In genomic region chrX:131633285-131633917, GRCh38 we compare ENCODE assay signal across 7 cellular contexts.
DNase-seq lines count a peak whose midpoint lies in the region; TF ChIP-seq lines count a peak whose summit lies in the region.

No MANE protein-coding gene starts in this region.

- H3K4me1 ChIP-seq in GM23248 (ENCODE audit: insufficient read depth) (no peaks in the 10 kb centered on the region), Loucy (ENCODE audit: insufficient read depth, low read length, poor library complexity, severe bottlenecking) (no peaks in the 10 kb centered on the region), ascending aorta (no peaks in the 10 kb centered on the region)

- H3K27ac ChIP-seq in GM23248 (no peak overlapping the region), SU-DHL-6 (ENCODE audit: low read depth, low read length) (no peak overlapping the region), ascending aorta (no peak overlapping the region)

- no peaks in the 10 kb centered on the region for H3K79me2 ChIP-seq in GM23248 (ENCODE audit: insufficient read depth)
- H3K79me2 ChIP-seq in Loucy (ENCODE audit: insufficient read depth, low read length): no peaks in the 10 kb centered on the region
- H3K79me2 ChIP-seq in SU-DHL-6 (ENCODE audit: insufficient read depth, low read length): no peaks in the 10 kb centered on the region

- H3F3A ChIP-seq in GM23248 (ENCODE audit: insufficient read depth): no peaks in the 10 kb centered on the region
- H3F3A ChIP-seq in Loucy (ENCODE audit: low read depth): no peaks in the 10 kb centered on the region
- H3F3A ChIP-seq in SU-DHL-6 (ENCODE audit: insufficient read depth): no peaks in the 10 kb centered on the region

- TF ChIP-seq CTCF in GM12864 (IDR thresholded peaks at IDR 0.05; ENCODE audit: low read depth, low read length, missing control alignments): peak; percentile 69
- TF ChIP-seq CTCF in Loucy (conservative IDR thresholded peaks at IDR 0.05; ENCODE audit: low read length): peak; percentile 70
- TF ChIP-seq CTCF in SU-DHL-6 (IDR thresholded peaks at IDR 0.05; ENCODE audit: insufficient read depth, low read length, poor library complexity, severe bottlenecking): peak; percentile 40
- peak; percentile 49 to 84 (median 76) for TF ChIP-seq CTCF in ascending aorta (IDR thresholded peaks at IDR 0.05)

- in situ Hi-C loops in GM23248 (cut with MboI): loop anchor here (25.0 kb wide), 1 partner anchor 646 kb away; no protein-coding TSS in a partner anchor

- H3K9me3 ChIP-seq in GM23248 (ENCODE audit: low read depth) (no peaks in the 10 kb centered on the region), Loucy (ENCODE audit: insufficient read depth, low read depth, low read length) (no peaks in the 10 kb centered on the region), SU-DHL-6 (ENCODE audit: insufficient read depth, low read length) (no peaks in the 10 kb centered on the region), ascending aorta (no peaks in the 10 kb centered on the region)

- no peak overlapping the region for H3K4me3 ChIP-seq in GM12864 (ENCODE audit: low read depth, low read length)
- no peak overlapping the region for H3K4me3 ChIP-seq in GM23248
- H3K4me3 ChIP-seq in Loucy (ENCODE audit: low read length, poor library complexity, severe bottlenecking): no peak overlapping the region
- H3K4me3 ChIP-seq in SU-DHL-6 (ENCODE audit: insufficient read depth, low read length, poor library complexity, severe bottlenecking): no peak overlapping the region
- no peak overlapping the region for H3K4me3 ChIP-seq in ascending aorta

- peak; percentile 1 for DNase-seq in GM12864 (ENCODE audit: low read depth)
- DNase-seq in GM23248: peak; percentile 64
- peak in 1 of 2 donors; percentile 65 for DNase-seq in ascending aorta (ENCODE audit: low spot score in 2 of 2)
- peak in 35 of 51 donors; percentile 0 to 47 (median 8) for DNase-seq in hypothalamus (lab: John Stamatoyannopoulos, UW)
- DNase-seq in stimulated activated CD4-positive, alpha-beta T cell treated with anti-CD3 and anti-CD28 coated beads, Interleukin-12 subunit alpha, Interleukin-12 subunit beta, amount 100 ng/mL, for 24 hours (ENCODE audit: low read depth in 2 of 2): peak; percentile 4 to 20

- H3K9ac ChIP-seq in GM23248 (no peak overlapping the region), Loucy (ENCODE audit: low read depth, low read length, poor library complexity, severe bottlenecking) (no peak overlapping the region), SU-DHL-6 (ENCODE audit: low read length) (no peak overlapping the region)

- no peaks in the 10 kb centered on the region for H4K20me1 ChIP-seq in GM23248 (ENCODE audit: insufficient read depth)
- H4K20me1 ChIP-seq in Loucy (ENCODE audit: insufficient read depth, low read length, poor library complexity, severe bottlenecking): no peaks in the 10 kb centered on the region
- no peaks in the 10 kb centered on the region for H4K20me1 ChIP-seq in SU-DHL-6 (ENCODE audit: low read depth, low read length)

- WGBS in GM23248 (ENCODE audit: low coverage in 1 of 2, low lambda C conversion rate in 2 of 2, missing lambda C conversion rate in 2 of 2), 2 experiments: 45 to 51% methylated on average over 13 of the region's 13 CpGs

- H3K27me3 ChIP-seq in GM23248 (replicated peaks; ENCODE audit: insufficient read depth): no peaks in the 10 kb centered on the region
- no peaks in the 10 kb centered on the region for H3K27me3 ChIP-seq in Loucy (ENCODE audit: insufficient read depth, low read length, poor library complexity, severe bottlenecking)
- H3K27me3 ChIP-seq in SU-DHL-6 (ENCODE audit: low read length): no peaks in the 10 kb centered on the region
- no peaks in the 10 kb centered on the region for H3K27me3 ChIP-seq in ascending aorta

- H2AFZ ChIP-seq in GM23248 (no peak overlapping the region), Loucy (ENCODE audit: low read length) (no peak overlapping the region), SU-DHL-6 (ENCODE audit: low read depth, low read length, severe bottlenecking) (no peak overlapping the region)

- H3K4me2 ChIP-seq in GM23248 (ENCODE audit: unreplicated experiment) (no peak overlapping the region), Loucy (ENCODE audit: low read depth, low read length, poor library complexity, severe bottlenecking) (no peak overlapping the region), SU-DHL-6 (ENCODE audit: low read depth, low read length, poor library complexity, severe bottlenecking) (no peak overlapping the region)

- H3K9me2 ChIP-seq in GM23248 (ENCODE audit: insufficient read depth): no peaks in the 10 kb centered on the region
- H3K9me2 ChIP-seq in Loucy (replicated peaks; ENCODE audit: low read depth, low read length): no peaks in the 10 kb centered on the region
- no peaks in the 10 kb centered on the region for H3K9me2 ChIP-seq in SU-DHL-6 (replicated peaks; ENCODE audit: insufficient read depth, low read length)

- intact Hi-C loops in ascending aorta (cut with DNase I): loop anchor here (10.0 kb wide), 1 partner anchor 659 kb away; no protein-coding TSS in a partner anchor

- H3K36me3 ChIP-seq in GM23248 (ENCODE audit: low read depth): no peaks in the 10 kb centered on the region
- H3K36me3 ChIP-seq in Loucy (ENCODE audit: insufficient read depth, low read length): no peaks in the 10 kb centered on the region
- H3K36me3 ChIP-seq in SU-DHL-6 (ENCODE audit: low read length): no peaks in the 10 kb centered on the region
- H3K36me3 ChIP-seq in ascending aorta: no peaks in the 10 kb centered on the region
